In genomic region chr7:44561962-44562621, GRCh38 we compare ENCODE assay signal across 1 cellular context.
TF ChIP-seq lines count a peak whose summit lies in the region.

No MANE protein-coding gene starts in this region.

TF ChIP-seq in HepG2, 621 proteins besides CTCF, POLR2A, EP300 and RAD21 (continued from another document and continues in another):
- TF ChIP-seq TRIM22 (IDR thresholded peaks at IDR 0.05) (no peak), AGO1 (IDR thresholded peaks at IDR 0.05; ENCODE audit: low read depth, low read length, poor library complexity, severe bottlenecking) (no peak), ZGPAT (CRISPR knock-in tag; IDR thresholded peaks at IDR 0.05) (peak; percentile 77), MLX (CRISPR knock-in tag; IDR thresholded peaks at IDR 0.05) (no peak), MEIS2 (CRISPR knock-in tag; IDR thresholded peaks at IDR 0.05) (peak; percentile 95), ZNF414 (CRISPR knock-in tag; IDR thresholded peaks at IDR 0.05) (peak; percentile 61; the same call in 1 of the 2 replicates), PRDM10 (CRISPR knock-in tag; IDR thresholded peaks at IDR 0.05; ENCODE audit: low read depth) (0 out of 2 replicates have a peak, but pooled peaks have one; percentile 45), ZNF12 (CRISPR knock-in tag; IDR thresholded peaks at IDR 0.05) (peak; percentile 43; the same call in 1 of the 2 replicates), ZKSCAN8 (CRISPR knock-in tag; IDR thresholded peaks at IDR 0.05; ENCODE audit: borderline replicate concordance) (peak; percentile 76; the same call in 1 of the 2 replicates), GATAD1 (CRISPR knock-in tag; IDR thresholded peaks at IDR 0.05) (peak; percentile 46; the same call in 1 of the 2 replicates), ARNTL (CRISPR knock-in tag; IDR thresholded peaks at IDR 0.05) (0 out of 2 replicates have a peak, but pooled peaks have one; percentile 36), NFAT5 (CRISPR knock-in tag; IDR thresholded peaks at IDR 0.05) (0 out of 2 replicates have a peak, but pooled peaks have one; percentile 48), TBX2 (CRISPR knock-in tag; IDR thresholded peaks at IDR 0.05; ENCODE audit: borderline replicate concordance) (peak; percentile 75), CBX1 (IDR thresholded peaks at IDR 0.05; ENCODE audit: low read depth) (peak; percentile 34), CREM (IDR thresholded peaks at IDR 0.05) (peak; percentile 38; the same call in 1 of the 2 replicates), CREM (CRISPR knock-in tag; IDR thresholded peaks at IDR 0.05) (no peak), ELF3 (CRISPR knock-in tag; IDR thresholded peaks at IDR 0.05) (peak; percentile 60; the same call in 1 of the 2 replicates), REXO4 (CRISPR knock-in tag; IDR thresholded peaks at IDR 0.05; ENCODE audit: borderline replicate concordance) (no peak), ZNF792 (CRISPR knock-in tag; IDR thresholded peaks at IDR 0.05) (peak; percentile 59; the same call in 1 of the 2 replicates), IRF2 (CRISPR knock-in tag; IDR thresholded peaks at IDR 0.05) (peak; percentile 60), FOXP4 (CRISPR knock-in tag; IDR thresholded peaks at IDR 0.05) (0 out of 2 replicates have a peak, but pooled peaks have one; percentile 28), MIXL1 (CRISPR knock-in tag; IDR thresholded peaks at IDR 0.05) (peak; percentile 53; the same call in 1 of the 2 replicates), SPEN (CRISPR knock-in tag; IDR thresholded peaks at IDR 0.05; ENCODE audit: low read depth) (peak; percentile 56; the same call in 1 of the 2 replicates), HNF4G (IDR thresholded peaks at IDR 0.05; ENCODE audit: borderline replicate concordance, low read depth, low read length) (peak; percentile 95), HNF4G (CRISPR knock-in tag; IDR thresholded peaks at IDR 0.05; ENCODE audit: borderline replicate concordance, low read depth) (peak; percentile 69), BRD4 (CRISPR knock-in tag; IDR thresholded peaks at IDR 0.05) (peak; percentile 55; the same call in 1 of the 2 replicates), ZNF615 (CRISPR knock-in tag; IDR thresholded peaks at IDR 0.05; ENCODE audit: borderline replicate concordance) (0 out of 2 replicates have a peak, but pooled peaks have one; percentile 53), GFI1 (CRISPR knock-in tag; IDR thresholded peaks at IDR 0.05; ENCODE audit: borderline replicate concordance) (0 out of 2 replicates have a peak, but pooled peaks have one; percentile 39), TARDBP (CRISPR knock-in tag; IDR thresholded peaks at IDR 0.05) (peak; percentile 90), DMTF1 (CRISPR knock-in tag; IDR thresholded peaks at IDR 0.05) (no peak), PPARG (CRISPR knock-in tag; conservative IDR thresholded peaks at IDR 0.05) (peak; percentile 88), NFE2L2 (IDR thresholded peaks at IDR 0.05; ENCODE audit: low read length) (peak; percentile 86; the same call in 1 of the 2 replicates), PITX1 (CRISPR knock-in tag; IDR thresholded peaks at IDR 0.05) (peak; percentile 89), ZMYM3 (CRISPR knock-in tag; IDR thresholded peaks at IDR 0.05) (peak; percentile 25; the same call in 1 of the 2 replicates)
- TF ChIP-seq, protein P1, sequence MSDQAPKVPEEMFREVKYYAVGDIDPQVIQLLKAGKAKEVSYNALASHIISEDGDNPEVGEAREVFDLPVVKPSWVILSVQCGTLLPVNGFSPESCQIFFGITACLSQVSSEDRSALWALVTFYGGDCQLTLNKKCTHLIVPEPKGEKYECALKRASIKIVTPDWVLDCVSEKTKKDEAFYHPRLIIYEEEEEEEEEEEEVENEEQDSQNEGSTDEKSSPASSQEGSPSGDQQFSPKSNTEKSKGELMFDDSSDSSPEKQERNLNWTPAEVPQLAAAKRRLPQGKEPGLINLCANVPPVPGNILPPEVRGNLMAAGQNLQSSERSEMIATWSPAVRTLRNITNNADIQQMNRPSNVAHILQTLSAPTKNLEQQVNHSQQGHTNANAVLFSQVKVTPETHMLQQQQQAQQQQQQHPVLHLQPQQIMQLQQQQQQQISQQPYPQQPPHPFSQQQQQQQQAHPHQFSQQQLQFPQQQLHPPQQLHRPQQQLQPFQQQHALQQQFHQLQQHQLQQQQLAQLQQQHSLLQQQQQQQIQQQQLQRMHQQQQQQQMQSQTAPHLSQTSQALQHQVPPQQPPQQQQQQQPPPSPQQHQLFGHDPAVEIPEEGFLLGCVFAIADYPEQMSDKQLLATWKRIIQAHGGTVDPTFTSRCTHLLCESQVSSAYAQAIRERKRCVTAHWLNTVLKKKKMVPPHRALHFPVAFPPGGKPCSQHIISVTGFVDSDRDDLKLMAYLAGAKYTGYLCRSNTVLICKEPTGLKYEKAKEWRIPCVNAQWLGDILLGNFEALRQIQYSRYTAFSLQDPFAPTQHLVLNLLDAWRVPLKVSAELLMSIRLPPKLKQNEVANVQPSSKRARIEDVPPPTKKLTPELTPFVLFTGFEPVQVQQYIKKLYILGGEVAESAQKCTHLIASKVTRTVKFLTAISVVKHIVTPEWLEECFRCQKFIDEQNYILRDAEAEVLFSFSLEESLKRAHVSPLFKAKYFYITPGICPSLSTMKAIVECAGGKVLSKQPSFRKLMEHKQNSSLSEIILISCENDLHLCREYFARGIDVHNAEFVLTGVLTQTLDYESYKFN (CRISPR knock-in tag; conservative IDR thresholded peaks at IDR 0.05): peak; percentile 85
